In the genomic region with DNA sequence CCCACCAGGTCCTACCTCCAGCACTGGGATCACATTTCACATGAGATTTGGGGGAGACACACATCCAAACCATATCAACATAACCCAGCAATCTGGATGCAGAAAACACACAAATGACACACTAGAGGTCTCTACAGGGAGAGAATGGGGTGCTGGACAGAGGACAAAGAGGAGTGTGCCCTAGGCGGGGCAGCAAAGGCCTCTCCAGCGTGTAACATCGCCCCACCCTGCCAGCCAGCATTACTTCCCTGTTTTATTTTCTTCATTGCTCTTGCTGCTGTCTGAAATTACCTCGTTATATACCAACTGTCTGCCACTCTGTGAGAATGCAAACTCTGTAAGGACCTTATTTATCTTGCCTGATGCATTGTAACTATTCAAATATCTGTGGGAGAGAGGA, we compare ENCODE assay signal across 16 cellular contexts.
DNase-seq lines count a peak whose midpoint lies in the region; ATAC-seq, FAIRE-seq and TF ChIP-seq lines count a peak whose summit lies in the region.
"Had no signal": no experiment of that assay in that cellular context is flagged by ENCODE, and none has a peak within 500 bp of the region (broad histone marks: within the 10 kb centered on the region; RNA-seq: fewer than 3 reads in every experiment).

No MANE protein-coding gene starts in this region.

- no peaks in the 10 kb centered on the region for H3K36me3 ChIP-seq in BLaER1 treated with 17β-estradiol and CSF1 and Interleukin-3, amounts not matched to agents 10 nM and 100 nM
- H3K36me3 ChIP-seq in kidney (ENCODE audit: control insufficient read depth in 1 of 2, insufficient read depth in 2 of 2, low read length in 2 of 2) (no peaks in the 10 kb centered on the region), spleen (no peaks in the 10 kb centered on the region)

- peak overlapping the region; percentile 13 to 88 (median 78); a peak in 20 of 22 replicates for H3K4me2 ChIP-seq in BLaER1 treated with 17β-estradiol and CSF1 and Interleukin-3, amounts not matched to agents 10 nM and 100 nM

- TF ChIP-seq CTCF in kidney (IDR thresholded peaks at IDR 0.05; ENCODE audit: borderline replicate concordance, extremely low read depth, insufficient read depth) (no peak), spleen (IDR thresholded peaks at IDR 0.05 in 8 of 11, conservative IDR thresholded peaks at IDR 0.05 in 3 of 11) (no peak)

- TF ChIP-seq POLR2A in spleen (IDR thresholded peaks at IDR 0.05) = no peak

- H3K9ac ChIP-seq in BLaER1 treated with 17β-estradiol and CSF1 and Interleukin-3, amounts not matched to agents 10 nM and 100 nM = no peak overlapping the region
- H3K9ac ChIP-seq in kidney (ENCODE audit: low read length in 2 of 2) = no peak overlapping the region

- no peak overlapping the region for H3K4me3 ChIP-seq in BLaER1 treated with 17β-estradiol and CSF1 and Interleukin-3, amounts not matched to agents 10 nM and 100 nM
- H3K4me3 ChIP-seq in kidney (ENCODE audit: low read length in 2 of 2) (no peak overlapping the region), spleen (no peak overlapping the region)

- no peak overlapping the region for H3K27ac ChIP-seq in BLaER1 treated with 17β-estradiol and CSF1 and Interleukin-3, amounts not matched to agents 10 nM and 100 nM
- H3K27ac ChIP-seq in kidney (ENCODE audit: low read depth in 2 of 2, low read length in 2 of 2) = no peak overlapping the region
- no peak overlapping the region for H3K27ac ChIP-seq in spleen
- H3K27ac ChIP-seq: C4-2B had no signal

- WGBS in spleen, 5 donors = 35 to 72% (median 67%) methylated on average over 4 of the region's 4 CpGs

- peaks cover 27 to 77% (median 51%) of the 10 kb centered on the region in 10 experiments for H3K4me1 ChIP-seq in BLaER1 treated with 17β-estradiol and CSF1 and Interleukin-3, amounts not matched to agents 10 nM and 100 nM
- no peaks in the 10 kb centered on the region for H3K4me1 ChIP-seq in kidney (ENCODE audit: control insufficient read depth in 1 of 2, insufficient read depth in 1 of 2, low read depth in 1 of 2, low read length in 2 of 2)
- H3K4me1 ChIP-seq in spleen = no peaks in the 10 kb centered on the region

- peak; percentile 74 to 82 for DNase-seq in NCI-H526 (lab: John Stamatoyannopoulos, UW)
- DNase-seq in kidney = peak; percentile 13
- DNase-seq in spleen = peak; percentile 28
- no peak for DNase-seq in globus pallidus (ENCODE audit: low spot score)
- no peak for DNase-seq in SKM-1 treated with dmso at 0.1 percent for 144 hours (lab: John Stamatoyannopoulos, UW; ENCODE audit: unreplicated experiment)
- DNase-seq in head of caudate nucleus = no peak
- DNase-seq: CD4-positive, alpha-beta T cell; DMS153; DMS79; GDM1; H9 had no signal

- no peaks in the 10 kb centered on the region for H4K20me1 ChIP-seq in BLaER1 treated with 17β-estradiol and CSF1 and Interleukin-3, amounts not matched to agents 10 nM and 100 nM

- peaks cover 0 to 23% (median 10%) of the 10 kb centered on the region in 11 experiments; a peak in 10 of 22 replicates for H3K9me3 ChIP-seq in BLaER1 treated with 17β-estradiol and CSF1 and Interleukin-3, amounts not matched to agents 10 nM and 100 nM (replicated peaks in 1 of 11)
- H3K9me3 ChIP-seq in kidney (ENCODE audit: control insufficient read depth in 1 of 2, low read length in 2 of 2) (no peaks in the 10 kb centered on the region), spleen (peaks cover 0 to 17% (median 5%) of the 10 kb centered on the region in 8 donors)

- no peak for FAIRE-seq in kidney (lab: Jason Lieb, UNC)
- FAIRE-seq: GM19239, H1 had no signal

- peaks cover 0 to 12% (median 0%) of the 10 kb centered on the region in 11 experiments; a peak in 2 of 22 replicates for H3K27me3 ChIP-seq in BLaER1 treated with 17β-estradiol and CSF1 and Interleukin-3, amounts not matched to agents 10 nM and 100 nM
- H3K27me3 ChIP-seq in spleen (replicated peaks in 1 of 7) = peaks cover 0 to 9% (median 0%) of the 10 kb centered on the region in 7 donors

- no peak for ATAC-seq in HG03097 (IDR thresholded peaks at IDR 0.05; ENCODE audit: low FRiP score, unreplicated experiment)

- intact Hi-C loops in kidney (cut with DNase I) = no loop called here
- intact Hi-C loops in spleen (cut with DNase I; ENCODE audit: low total_unique reads) = no loop called here
- intact Hi-C loops in head of caudate nucleus (cut with DNase I) = no loop called here

Comparison
In these comparisons a context has a peak if more than half of its experiments do, and no peak if none do; other contexts are left out.
1. DNase-seq: peak in NCI-H526 (2 of 2), kidney (single experiment) and spleen (single experiment); none in globus pallidus (single experiment), SKM-1 treated with dmso at 0.1 percent for 144 hours (single experiment) and head of caudate nucleus (0 of 42).